17 cellular contexts compared by ENCODE assay signal in the genomic region with DNA sequence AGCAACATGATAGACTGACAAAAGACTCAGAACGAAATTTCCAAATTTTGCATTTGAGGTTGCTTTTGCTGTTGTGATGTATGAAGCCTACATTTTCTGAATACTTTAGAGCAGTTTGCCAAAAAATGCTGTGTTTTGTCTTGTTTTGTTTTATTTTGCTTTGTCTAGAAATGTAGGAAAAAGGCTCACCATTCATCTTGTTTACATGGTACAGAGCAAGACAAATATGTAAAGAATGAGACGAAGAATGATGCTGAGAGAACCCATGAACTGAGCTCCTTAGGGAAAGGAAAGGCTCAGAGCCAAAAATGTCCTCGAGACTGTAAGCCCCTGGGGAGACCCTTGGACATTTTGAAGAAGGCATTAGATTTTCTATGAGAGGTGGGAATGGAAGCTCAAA. TPM values are rescaled to one million over a fixed set of nuclear protein-coding genes. Genes with fewer than 3 reads are reported as not detected.
DNase-seq lines count a peak whose midpoint lies in the region; ATAC-seq and TF ChIP-seq lines count a peak whose summit lies in the region.
"Had no signal": no experiment of that assay in that cellular context is flagged by ENCODE, and none has a peak within 500 bp of the region (broad histone marks: within the 10 kb centered on the region; RNA-seq: fewer than 3 reads in every experiment).

No MANE protein-coding gene starts in this region.

- H3K4me3 Mint-ChIP-seq in osteocyte (ENCODE audit: unreplicated experiment), result no peak overlapping the region
- H3K4me3 Mint-ChIP-seq: B cell; CD4-positive, alpha-beta T cell had no signal

- H3K4me1 Mint-ChIP-seq in osteocyte (ENCODE audit: unreplicated experiment), result peaks cover 40% of the 10 kb centered on the region
- H3K4me1 Mint-ChIP-seq: B cell had no signal

- peak overlapping the region; percentile 36 for H3K9ac ChIP-seq in adipocyte (ENCODE audit: low read length)

- no peak for TF ChIP-seq CTCF in AG10803 (conservative IDR thresholded peaks at IDR 0.05; ENCODE audit: low read length)
- TF ChIP-seq CTCF in osteocyte (IDR thresholded peaks at IDR 0.05), result no peak

- DNase-seq in AG10803 (ENCODE audit: low read depth), result peak; percentile 83
- peak; percentile 49 for DNase-seq in adipocyte (ENCODE audit: low read depth)
- peak; percentile 18 for DNase-seq in fibroblast of gingiva (ENCODE audit: low read depth)
- no peak for DNase-seq in osteocyte (ENCODE audit: extremely low spot score, unreplicated experiment)
- no peak for DNase-seq in EL
- no peak for DNase-seq in ecto neural progenitor cell (ENCODE audit: low spot score)
- DNase-seq: CD4-positive, alpha-beta T cell; DMS79 treated with DMSO at 0.1 percent for 48 hours; GF-D8; KBM-7; NCI-H1048; NCI-H146; NCI-H2107; PC-9 had no signal

- peaks cover 35% of the 10 kb centered on the region for H3K4me1 ChIP-seq in adipocyte (ENCODE audit: control insufficient read depth, insufficient read depth, low read length)

- no peaks in the 10 kb centered on the region for H3K27me3 Mint-ChIP-seq in osteocyte (ENCODE audit: unreplicated experiment)
- H3K27me3 Mint-ChIP-seq: B cell; CD4-positive, alpha-beta T cell had no signal

- H3K36me3 ChIP-seq in adipocyte (ENCODE audit: control insufficient read depth, insufficient read depth, low read length, severe bottlenecking), result no peaks in the 10 kb centered on the region
- H3K36me3 ChIP-seq: HAP-1 had no signal

- H3K27me3 ChIP-seq in adipocyte (replicated peaks; ENCODE audit: control insufficient read depth, insufficient read depth, low read length), result no peaks in the 10 kb centered on the region

- no peaks in the 10 kb centered on the region for H3K36me3 Mint-ChIP-seq in osteocyte (ENCODE audit: unreplicated experiment)

- H3K9me3 Mint-ChIP-seq in osteocyte (ENCODE audit: unreplicated experiment), result no peaks in the 10 kb centered on the region
- H3K9me3 Mint-ChIP-seq: CD4-positive, alpha-beta T cell had no signal

- H3K4me3 ChIP-seq in AG10803 (ENCODE audit: low read length), result no peak overlapping the region
- no peak overlapping the region for H3K4me3 ChIP-seq in adipocyte (ENCODE audit: low read length)
- H3K4me3 ChIP-seq: HAP-1, PC-9 had no signal

- no peaks in the 10 kb centered on the region for H3K9me3 ChIP-seq in adipocyte (ENCODE audit: control insufficient read depth, low read length)
- H3K9me3 ChIP-seq: HAP-1 had no signal

- H3K27ac Mint-ChIP-seq in osteocyte (ENCODE audit: unreplicated experiment), result peak overlapping the region; percentile 80
- H3K27ac Mint-ChIP-seq: B cell; CD4-positive, alpha-beta T cell had no signal

- ATAC-seq in HG03139 (IDR thresholded peaks at IDR 0.05; ENCODE audit: unreplicated experiment), result no peak

RNA-seq across cellular contexts. Expression of a gene that starts 6.8 kb away (rescaled TPM):
- 87.1 and 102 TPM in 2 replicates for total RNA-seq in osteocyte

RNA-seq across cellular contexts. Expression of a gene that starts 55.4 kb away (rescaled TPM):
- total RNA-seq in osteocyte, result 0.43 and 0.60 TPM in 2 replicates
- total RNA-seq: B cell; CD4-positive, alpha-beta T cell had no signal

Comparison
In these comparisons a context has a peak if more than half of its experiments do, and no peak if none do; other contexts are left out.
1. DNase-seq: peak in AG10803 (single experiment), adipocyte (single experiment) and fibroblast of gingiva (single experiment); none in osteocyte (single experiment), EL (single experiment) and ecto neural progenitor cell (single experiment).